ENCODE assay signal across 16 cellular contexts in genomic region chr2:74233648-74234047, GRCh38. TPM values are rescaled to one million over a fixed set of nuclear protein-coding genes. Genes with fewer than 3 reads are reported as not detected.
DNase-seq lines count a peak whose midpoint lies in the region; ATAC-seq lines count a peak whose summit lies in the region.
"Had no signal": no experiment of that assay in that cellular context is flagged by ENCODE, and none has a peak within 500 bp of the region (broad histone marks: within the 10 kb centered on the region; RNA-seq: fewer than 3 reads in every experiment).

No MANE protein-coding gene starts in this region.

- no peak overlapping the region for H3K4me3 Mint-ChIP-seq in activated T-helper 17 cell treated with anti-CD3 and anti-CD28 coated beads, Interleukin-2, amount 50 U/mL, for 72 hours
- H3K4me3 Mint-ChIP-seq: GM23338; T-helper 1 cell treated with Interleukin-12 subunit alpha and Interleukin-12 subunit beta and Interleukin-4 antibody, amounts not matched to agents 30 μg/mL and 1 μg/mL, for 36 hours had no signal

- no peaks in the 10 kb centered on the region for H3K4me1 Mint-ChIP-seq in activated T-helper 17 cell treated with anti-CD3 and anti-CD28 coated beads, Interleukin-2, amount 50 U/mL, for 72 hours
- H3K4me1 Mint-ChIP-seq: IgD-negative memory B cell had no signal

- no peaks in the 10 kb centered on the region for H3K36me3 Mint-ChIP-seq in activated T-helper 17 cell treated with anti-CD3 and anti-CD28 coated beads, Interleukin-2, amount 50 U/mL, for 72 hours (ENCODE audit: low read depth)

- H3K9me3 Mint-ChIP-seq in activated T-helper 17 cell treated with anti-CD3 and anti-CD28 coated beads, Interleukin-2, amount 50 U/mL, for 72 hours: no peaks in the 10 kb centered on the region
- H3K9me3 Mint-ChIP-seq: GM23338; IgD-negative memory B cell; T-helper 1 cell treated with Interleukin-12 subunit alpha and Interleukin-12 subunit beta and Interleukin-4 antibody, amounts not matched to agents 30 μg/mL and 1 μg/mL, for 36 hours had no signal

- H3K27ac Mint-ChIP-seq in activated T-helper 17 cell treated with anti-CD3 and anti-CD28 coated beads, Interleukin-2, amount 50 U/mL, for 72 hours: peak overlapping the region; percentile 36
- H3K27ac Mint-ChIP-seq: GM23338; IgD-negative memory B cell; T-helper 1 cell treated with Interleukin-12 subunit alpha and Interleukin-12 subunit beta and Interleukin-4 antibody, amounts not matched to agents 30 μg/mL and 1 μg/mL, for 36 hours had no signal

- DNase-seq in COLO668 (lab: John Stamatoyannopoulos, UW; ENCODE audit: unreplicated experiment) (peak; percentile 41), DMS53 (lab: John Stamatoyannopoulos, UW) (peak; percentile 72), NCI-H345 (lab: John Stamatoyannopoulos, UW) (peak; percentile 41), NCI-H524 (lab: John Stamatoyannopoulos, UW) (no peak)
- DNase-seq: BE2C, NCI-H1105, NCI-H187, NCI-H2107, PC-3, Right ventricle myocardium superior had no signal

- no peaks in the 10 kb centered on the region for H3K27me3 Mint-ChIP-seq in activated T-helper 17 cell treated with anti-CD3 and anti-CD28 coated beads, Interleukin-2, amount 50 U/mL, for 72 hours

- ATAC-seq in activated T-helper 17 cell treated with anti-CD3 and anti-CD28 coated beads, Interleukin-2, amount 50 U/mL, for 72 hours (replicated peaks): no peak
- ATAC-seq in HG02973 (IDR thresholded peaks at IDR 0.05; ENCODE audit: unreplicated experiment) (no peak), GM19395 (IDR thresholded peaks at IDR 0.05; ENCODE audit: unreplicated experiment) (no peak)
- ATAC-seq: GM23338, PC-3 had no signal

RNA-seq across cellular contexts. Expression of gene MTHFD2, which starts 35.2 kb away (rescaled TPM):
- 100 to 1,000 TPM; 281 to 284 TPM for total RNA-seq in activated T-helper 17 cell treated with anti-CD3 and anti-CD28 coated beads, Interleukin-2, amount 50 U/mL, for 72 hours

RNA-seq across cellular contexts. Expression of gene MOB1A, which starts 55.0 kb away (rescaled TPM):
- total RNA-seq in activated T-helper 17 cell treated with anti-CD3 and anti-CD28 coated beads, Interleukin-2, amount 50 U/mL, for 72 hours: 100 to 1,000 TPM; 155 to 159 TPM

Comparison
In these comparisons a context has a peak if more than half of its experiments do, and no peak if none do; other contexts are left out.
1. DNase-seq: peak in COLO668 (single experiment), DMS53 (single experiment) and NCI-H345 (single experiment); none in NCI-H524 (0 of 2).